In genomic region chr4:147780137-147780777, GRCh38 we compare ENCODE assay signal across 8 cellular contexts. TPM values are rescaled to one million over a fixed set of nuclear protein-coding genes. Genes with fewer than 3 reads are reported as not detected.
DNase-seq lines count a peak whose midpoint lies in the region; ATAC-seq, FAIRE-seq and TF ChIP-seq lines count a peak whose summit lies in the region.

No MANE protein-coding gene starts in this region.

- POLR2A ChIA-PET in OCI-LY7 (lab: Charles Lee) = interaction anchor here (0.9 to 1.8 kb wide), 2 partner anchors 8 to 9 kb away, joined by 3 to 4 read pairs; no protein-coding TSS in a partner anchor

- CTCF ChIA-PET in OCI-LY7 (lab: Charles Lee; ENCODE audit: unreplicated experiment) = no interaction called here

- no peak overlapping the region for H2AFZ ChIP-seq in OCI-LY7 (ENCODE audit: low read length)

- FAIRE-seq in pancreas (lab: Jason Lieb, UNC) = no peak

- H3K9me2 ChIP-seq in OCI-LY7 (ENCODE audit: insufficient read depth, low read length) = no peaks in the 10 kb centered on the region

- intact Hi-C loops in pancreas (cut with DNase I) (no loop called here), OCI-LY7 (cut with micrococcal nuclease; ENCODE audit: unreplicated experiment) (no loop called here)

- 86 to 91% methylated on average over 7 of the region's 7 CpGs for WGBS in pancreas, 2 donors

- no peak overlapping the region for H3K4me2 ChIP-seq in OCI-LY7 (ENCODE audit: low read length)

- H4K20me1 ChIP-seq in OCI-LY7 (ENCODE audit: insufficient read depth, low read length) = no peaks in the 10 kb centered on the region

- H3K4me3 ChIP-seq in pancreas = no peak overlapping the region
- no peak overlapping the region for H3K4me3 ChIP-seq in OCI-LY7 (ENCODE audit: low read depth, low read length, poor library complexity, severe bottlenecking)

- H3K27me3 ChIP-seq in pancreas = no peaks in the 10 kb centered on the region

- no TSS peak for BruUV-seq in OCI-LY7 (replicated peaks; lab: Mats Ljungman, UMichigan)

- H3K9me3 ChIP-seq in pancreas (no peaks in the 10 kb centered on the region), OCI-LY7 (ENCODE audit: low read length) (no peaks in the 10 kb centered on the region)

- TF ChIP-seq CTCF in pancreas (IDR thresholded peaks at IDR 0.05) (no peak), OCI-LY7 (conservative IDR thresholded peaks at IDR 0.05; ENCODE audit: low read length) (no peak)

- no peaks in the 10 kb centered on the region for H3K79me2 ChIP-seq in OCI-LY7 (ENCODE audit: insufficient read depth, low read depth, low read length)

- H3K36me3 ChIP-seq in pancreas (no peaks in the 10 kb centered on the region), OCI-LY7 (ENCODE audit: insufficient read depth, low read length) (no peaks in the 10 kb centered on the region)

- peak; percentile 63 to 67 for DNase-seq in NOMO-1 (lab: John Stamatoyannopoulos, UW; ENCODE audit: unreplicated experiment in 2 of 2)
- DNase-seq in pancreas = peak in 1 of 6 donors; percentile 38
- DNase-seq in OCI-LY7 (ENCODE audit: low spot score) = no peak
- no peak for DNase-seq in iPS-NIHi7 (ENCODE audit: extremely low spot score)
- DNase-seq in stimulated activated CD4-positive, alpha-beta T cell treated with anti-CD3 and anti-CD28 coated beads, Interleukin-1b, Interleukin-23, amount 100 ng/mL, for 48 hours = no peak
- DNase-seq in SHP77 (lab: John Stamatoyannopoulos, UW) = no peak

- H3K4me1 ChIP-seq in pancreas (peaks cover 0 to 3% (median under 1%) of the 10 kb centered on the region in 3 donors), OCI-LY7 (ENCODE audit: insufficient read depth, low read length, poor library complexity, severe bottlenecking) (no peaks in the 10 kb centered on the region)

- no peak overlapping the region for H3K27ac ChIP-seq in pancreas
- no peak overlapping the region for H3K27ac ChIP-seq in OCI-LY7 (ENCODE audit: low read depth, low read length, poor library complexity, severe bottlenecking)

- ATAC-seq in GM18870 (IDR thresholded peaks at IDR 0.05; ENCODE audit: unreplicated experiment) = peak; percentile 60
- ATAC-seq in HG02623 (IDR thresholded peaks at IDR 0.05; ENCODE audit: unreplicated experiment) = peak; percentile 51
- ATAC-seq in pancreas = peak in 3 of 4 donors; percentile 14 to 81 (median 70)

RNA-seq across cellular contexts. Expression of gene ARHGAP10, which starts 48.4 kb away (rescaled TPM):
- 10 to 100 TPM in 2 of 6 donors, 1 to 10 TPM in 4; 6.6 to 14.8 (median 9.8) TPM for total RNA-seq in pancreas
- polyA plus RNA-seq in pancreas = 1 to 10 TPM; 6.3 to 6.5 TPM
- 0.23 TPM in 1 of 2 replicates, not detected in the other for total RNA-seq in OCI-LY7 (2014; rRNA removed; shearing (Covaris generic))
- 0.11 and 0.24 TPM in 2 replicates for total RNA-seq in OCI-LY7 (2022)

Comparison
In these comparisons a context has a peak if more than half of its experiments do, and no peak if none do; other contexts are left out.
1. DNase-seq: peak in NOMO-1 (2 of 2); none in OCI-LY7 (single experiment), iPS-NIHi7 (single experiment), stimulated activated CD4-positive, alpha-beta T cell treated with anti-CD3 and anti-CD28 coated beads, Interleukin-1b, Interleukin-23, amount 100 ng/mL, for 48 hours (single experiment) and SHP77 (0 of 2).
2. RNA of gene ARHGAP10, which starts 48.4 kb away (total RNA-seq): 6.6 to 14.8 TPM in pancreas; 0.11 to 0.24 TPM in OCI-LY7; every median in the first group is over 4 times any median in the second.
3. Peak in every context shown above with its lines, with median percentiles within 50 percentile points of each other: ATAC-seq.